In the genomic region with DNA sequence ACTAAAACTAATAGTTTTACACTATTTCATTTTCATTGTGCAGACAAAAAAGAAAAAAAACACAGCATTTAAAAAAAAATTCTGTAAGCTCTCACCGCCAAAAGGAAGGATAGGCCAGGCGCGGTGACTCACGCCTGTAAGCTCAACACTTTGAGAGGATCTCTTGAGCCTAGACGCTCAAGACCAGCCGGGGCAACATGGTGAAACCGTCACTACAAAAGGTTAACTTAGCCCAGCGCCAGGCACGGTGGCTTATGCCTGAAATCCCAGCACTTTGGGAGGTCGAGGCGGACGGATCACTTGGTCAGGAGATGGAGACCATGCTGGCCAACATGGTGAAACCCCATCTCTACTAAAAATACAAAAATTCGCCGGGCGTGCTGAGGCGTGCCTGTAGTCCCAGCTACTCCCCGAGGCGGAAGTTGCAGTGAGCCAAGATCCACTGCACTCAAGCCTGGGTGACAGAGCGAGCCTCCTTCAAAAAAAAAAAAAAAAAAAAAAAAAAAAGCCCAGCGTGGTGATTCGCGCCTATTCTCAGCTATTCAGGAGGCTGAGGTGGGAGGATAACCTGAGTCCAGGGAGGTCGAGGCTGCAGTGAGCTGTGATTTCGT, we compare ENCODE assay signal across 8 cellular contexts. TPM values are rescaled to one million over a fixed set of nuclear protein-coding genes. Genes with fewer than 3 reads are reported as not detected.
DNase-seq lines count a peak whose midpoint lies in the region; FAIRE-seq and TF ChIP-seq lines count a peak whose summit lies in the region.

No MANE protein-coding gene starts in this region.

- no peaks in the 10 kb centered on the region for H3K9me3 Mint-ChIP-seq in type B pancreatic cell

- H3K79me2 ChIP-seq in endothelial cell of umbilical vein (ENCODE audit: control insufficient read depth, insufficient read depth, low read length) = peaks cover 8% of the 10 kb centered on the region
- H3K79me2 ChIP-seq in neural cell (replicated peaks; ENCODE audit: insufficient read depth, low read length) = peaks cover 21% of the 10 kb centered on the region

- no peaks in the 10 kb centered on the region for H4K20me1 ChIP-seq in endothelial cell of umbilical vein (replicated peaks; ENCODE audit: control insufficient read depth, extremely low read depth, insufficient read depth, low read length)
- H4K20me1 ChIP-seq in neural cell (ENCODE audit: insufficient read depth) = no peaks in the 10 kb centered on the region

- no peak for TF ChIP-seq POLR2A in endothelial cell of umbilical vein (IDR thresholded peaks at IDR 0.05; ENCODE audit: low read depth, low read length)

- H3K36me3 ChIP-seq in endothelial cell of umbilical vein (ENCODE audit: control insufficient read depth in 2 of 2, extremely low read depth in 1 of 2, insufficient read depth in 2 of 2, low read length in 2 of 2) (no peaks in the 10 kb centered on the region), neural cell (ENCODE audit: insufficient read depth, low read length) (no peaks in the 10 kb centered on the region)

- POLR2A ChIA-PET in endothelial cell of umbilical vein (lab: Charles Lee) = interaction anchor here (0.7 to 2.0 kb wide), 6 partner anchors 9 to 20 kb away, joined by 3 to 9 read pairs (median 8); partner anchors contain the start of gene SPEN

- CTCF ChIA-PET in endothelial cell of umbilical vein (lab: Charles Lee) = interaction anchor here (0.6 to 1.7 kb wide), 16 partner anchors 9 to 143 kb away, joined by 3 to 11 read pairs (median 4); partner anchors contain the start of gene ZBTB17

- H3K4me3 ChIP-seq in endothelial cell of umbilical vein (replicated peaks in 1 of 3; ENCODE audit: insufficient read depth in 1 of 3, low read depth in 1 of 3, low read length in 3 of 3) = peak overlapping the region in 2 of 3 experiments; percentile 66 to 98
- peak overlapping the region; percentile 80 for H3K4me3 ChIP-seq in neural cell (ENCODE audit: low read length)

- TF ChIP-seq EP300 in neural cell (conservative IDR thresholded peaks at IDR 0.05; ENCODE audit: poor library complexity, severe bottlenecking) = no peak

- FAIRE-seq in endothelial cell of umbilical vein (lab: Jason Lieb, UNC) = no peak

- H3K9ac ChIP-seq in endothelial cell of umbilical vein (replicated peaks; ENCODE audit: extremely low read depth, insufficient read depth, low read length) (peak overlapping the region; percentile 91), neural cell (ENCODE audit: low read length) (peak overlapping the region; percentile 100)

- no peak for TF ChIP-seq RAD21 in neural cell (conservative IDR thresholded peaks at IDR 0.05)

- H3K9me1 ChIP-seq in endothelial cell of umbilical vein (replicated peaks; ENCODE audit: control insufficient read depth, extremely low read depth, insufficient read depth, low read length) = no peaks in the 10 kb centered on the region

- H3K4me2 ChIP-seq in endothelial cell of umbilical vein (ENCODE audit: insufficient read depth, low read length) = peak overlapping the region; percentile 99
- H3K4me2 ChIP-seq in neural cell (ENCODE audit: low read length) = peak overlapping the region; percentile 95

- peaks cover 3% of the 10 kb centered on the region for H3K4me1 ChIP-seq in endothelial cell of umbilical vein (ENCODE audit: control insufficient read depth, extremely low read depth, insufficient read depth, low read length)

- DNase-seq in ELF-1 (ENCODE audit: low read depth, low spot score) = peak; percentile 84
- DNase-seq in NCI-H2171 (lab: John Stamatoyannopoulos, UW) = peak; percentile 83
- peak; percentile 31 to 47 for DNase-seq in activated CD4-positive, alpha-beta T cell treated with anti-CD3 and anti-CD28 coated beads, Interleukin-2, amount 50 U/mL, for 4 hours
- DNase-seq in endothelial cell of umbilical vein (ENCODE audit: low read depth, low spot score) = no peak
- DNase-seq in type B pancreatic cell (ENCODE audit: extremely low spot score, unreplicated experiment) = no peak
- no peak for DNase-seq in NCI-H774 (lab: John Stamatoyannopoulos, UW)
- DNase-seq in D341Med (ENCODE audit: low spot score) = no peak

- peak overlapping the region; percentile 96 for H3K4me3 Mint-ChIP-seq in type B pancreatic cell

- BruUV-seq in endothelial cell of umbilical vein (replicated peaks; lab: Mats Ljungman, UMichigan) = no TSS peak

- no peaks in the 10 kb centered on the region for H3K27me3 ChIP-seq in endothelial cell of umbilical vein (ENCODE audit: control insufficient read depth in 2 of 2, insufficient read depth in 2 of 2, low read length in 2 of 2)
- H3K27me3 ChIP-seq in neural cell (ENCODE audit: insufficient read depth, low read depth, low read length) = no peaks in the 10 kb centered on the region

- H3K9me2 ChIP-seq in neural cell (ENCODE audit: insufficient read depth, low read length) = no peaks in the 10 kb centered on the region

- dilution Hi-C loops in endothelial cell of umbilical vein (cut with MboI; ENCODE audit: extremely low pct_ligation_motif_present, low sequenced_read_pairs) = no loop called here

- TF ChIP-seq CTCF in endothelial cell of umbilical vein (IDR thresholded peaks at IDR 0.05; ENCODE audit: extremely low read depth in 1 of 2, insufficient read depth in 1 of 2, low read depth in 1 of 2, low read length in 2 of 2) = no peak
- no peak for TF ChIP-seq CTCF in neural cell (IDR thresholded peaks at IDR 0.05; ENCODE audit: poor library complexity, severe bottlenecking)
- TF ChIP-seq CTCF in type B pancreatic cell (conservative IDR thresholded peaks at IDR 0.05) = no peak

- H3K27me3 Mint-ChIP-seq in type B pancreatic cell = no peaks in the 10 kb centered on the region

- H3K27ac ChIP-seq in endothelial cell of umbilical vein (ENCODE audit: insufficient read depth, low read depth, low read length) (peak overlapping the region; percentile 95), neural cell (ENCODE audit: low read length) (peak overlapping the region; percentile 100)

- H3K9me3 ChIP-seq in endothelial cell of umbilical vein (replicated peaks; ENCODE audit: control insufficient read depth, insufficient read depth, low read length) = no peaks in the 10 kb centered on the region
- H3K9me3 ChIP-seq in neural cell (ENCODE audit: low read length) = no peaks in the 10 kb centered on the region

- H3K36me3 Mint-ChIP-seq in type B pancreatic cell = peaks cover 10% of the 10 kb centered on the region

- no peak overlapping the region for H2AFZ ChIP-seq in endothelial cell of umbilical vein (ENCODE audit: low read depth, low read length)
- H2AFZ ChIP-seq in neural cell (ENCODE audit: low read depth, low read length) = no peak overlapping the region

- H3K4me1 Mint-ChIP-seq in type B pancreatic cell (ENCODE audit: unreplicated experiment) = peaks cover 35% of the 10 kb centered on the region

- intact Hi-C loops in endothelial cell of umbilical vein (cut with micrococcal nuclease) = no loop called here

- H3F3A ChIP-seq in neural cell (ENCODE audit: insufficient read depth, low read length, poor library complexity, severe bottlenecking) = no peaks in the 10 kb centered on the region

- H3K27ac Mint-ChIP-seq in type B pancreatic cell = peak overlapping the region; percentile 100

TF ChIP-seq in endothelial cell of umbilical vein, 7 proteins besides CTCF, POLR2A, EP300 and RAD21 (continues in another document):
- TF ChIP-seq GATA2 (IDR thresholded peaks at IDR 0.05; ENCODE audit: insufficient read depth, insufficient read length, low read depth, low read length) (no peak), JUN (IDR thresholded peaks at IDR 0.05; ENCODE audit: borderline replicate concordance, insufficient read depth, insufficient read length, low read depth) (no peak), FOS (IDR thresholded peaks at IDR 0.05; ENCODE audit: borderline replicate concordance, insufficient read depth, low read length) (no peak)
- TF ChIP-seq, protein P1, sequence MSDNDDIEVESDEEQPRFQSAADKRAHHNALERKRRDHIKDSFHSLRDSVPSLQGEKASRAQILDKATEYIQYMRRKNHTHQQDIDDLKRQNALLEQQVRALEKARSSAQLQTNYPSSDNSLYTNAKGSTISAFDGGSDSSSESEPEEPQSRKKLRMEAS (IDR thresholded peaks at IDR 0.05; ENCODE audit: insufficient read depth, insufficient read length) = no peak

TF ChIP-seq in neural cell, 6 proteins besides CTCF, POLR2A, EP300 and RAD21 (continues in another document):
- TF ChIP-seq MXI1 (conservative IDR thresholded peaks at IDR 0.05; ENCODE audit: poor library complexity, severe bottlenecking) (no peak), TAF1 (IDR thresholded peaks at IDR 0.05; ENCODE audit: low read depth) (no peak), EZH2 (IDR thresholded peaks at IDR 0.05; ENCODE audit: borderline replicate concordance, insufficient read depth, low read length, poor library complexity, severe bottlenecking) (no peak), POLR2AphosphoS5 (IDR thresholded peaks at IDR 0.05) (no peak), SMC3 (conservative IDR thresholded peaks at IDR 0.05; ENCODE audit: poor library complexity) (no peak)

RNA-seq across cellular contexts. Expression of gene SPEN, which starts 14.3 kb away (rescaled TPM):
- 40.3 and 44.4 TPM in 2 replicates for total RNA-seq in endothelial cell of umbilical vein
- polyA plus RNA-seq in endothelial cell of umbilical vein = 9.3 and 10.2 TPM in 2 replicates
- polyA plus RNA-seq in endothelial cell of umbilical vein (2011; cell fraction: cytosol; rRNA removed) = 8.2 and 9.2 TPM in 2 replicates
- 27.3 and 28.5 TPM in 2 replicates for polyA plus RNA-seq in endothelial cell of umbilical vein (2011; cell fraction: nucleus; rRNA removed)
- polyA plus RNA-seq in endothelial cell of umbilical vein (2012) = 27.0 and 32.0 TPM in 2 replicates
- 36.2 and 36.8 TPM in 2 replicates for polyA minus RNA-seq in endothelial cell of umbilical vein
- polyA minus RNA-seq in endothelial cell of umbilical vein (2011; cell fraction: cytosol; rRNA and poly(A)+ RNA removed) = 17.7 TPM
- polyA minus RNA-seq in endothelial cell of umbilical vein (2011; cell fraction: nucleus; rRNA and poly(A)+ RNA removed) = 28.4 and 37.8 TPM in 2 replicates
- polyA plus RNA-seq in neural cell = 7.1 and 11.3 TPM in 2 replicates
- 92.5 and 106 TPM in 2 replicates for polyA minus RNA-seq in neural cell
- total RNA-seq in type B pancreatic cell (ENCODE audit: low replicate concordance) = 66.5 and 79.4 TPM in 2 replicates

RNA-seq across cellular contexts. Expression of gene UQCRHL, which starts 25.7 kb away (rescaled TPM):
- total RNA-seq in endothelial cell of umbilical vein (1.4 and 1.8 TPM in 2 replicates), type B pancreatic cell (ENCODE audit: low replicate concordance) (2.1 and 2.3 TPM in 2 replicates)
- polyA plus RNA-seq in endothelial cell of umbilical vein (0.64 and 0.92 TPM in 2 replicates), neural cell (3.9 and 6.1 TPM in 2 replicates)
- 1.8 and 2.2 TPM in 2 replicates for polyA plus RNA-seq in endothelial cell of umbilical vein (2011; cell fraction: cytosol; rRNA removed)
- polyA plus RNA-seq in endothelial cell of umbilical vein (2011; cell fraction: nucleus; rRNA removed) = 0.90 and 1.3 TPM in 2 replicates
- 3.3 and 8.5 TPM in 2 replicates for polyA plus RNA-seq in endothelial cell of umbilical vein (2012)
- polyA minus RNA-seq in endothelial cell of umbilical vein (0.24 and 0.70 TPM in 2 replicates), neural cell (1.6 and 1.7 TPM in 2 replicates)
- polyA minus RNA-seq in endothelial cell of umbilical vein (2011; cell fraction: cytosol; rRNA and poly(A)+ RNA removed) = 2.8 TPM
- polyA minus RNA-seq in endothelial cell of umbilical vein (2011; cell fraction: nucleus; rRNA and poly(A)+ RNA removed) = 0.29 and 0.48 TPM in 2 replicates

Comparison
In these comparisons a context has a peak if more than half of its experiments do, and no peak if none do; other contexts are left out.
1. DNase-seq: peak in ELF-1 (single experiment), NCI-H2171 (single experiment) and activated CD4-positive, alpha-beta T cell treated with anti-CD3 and anti-CD28 coated beads, Interleukin-2, amount 50 U/mL, for 4 hours (2 of 2); none in endothelial cell of umbilical vein (single experiment), type B pancreatic cell (single experiment), NCI-H774 (single experiment) and D341Med (single experiment).